Comparison of ENCODE assay signal across 9 cellular contexts in genomic region chr3:23761440-23761896, GRCh38. TPM values are rescaled to one million over a fixed set of nuclear protein-coding genes. Genes with fewer than 3 reads are reported as not detected.
A peak's percentile ranks its signal among the peaks of the same experiment; 100 is the strongest.
DNase-seq lines count a peak whose midpoint lies in the region; ATAC-seq, FAIRE-seq and TF ChIP-seq lines count a peak whose summit lies in the region.
"Had no signal": no experiment of that assay in that cellular context is flagged by ENCODE, and none has a peak within 500 bp of the region (broad histone marks: within the 10 kb centered on the region; RNA-seq: fewer than 3 reads in every experiment).

No MANE protein-coding gene starts in this region.

- no peak overlapping the region for H3K4me2 ChIP-seq in endothelial cell of umbilical vein (ENCODE audit: insufficient read depth, low read length)

- peak; percentile 49 to 74 for DNase-seq in cardiac muscle cell (ENCODE audit: low read depth in 1 of 2, low spot score in 1 of 2)
- no peak for DNase-seq in cardiac septum (ENCODE audit: low spot score)
- peak; percentile 17 for DNase-seq in NCI-H146 (lab: John Stamatoyannopoulos, UW)
- DNase-seq in endothelial cell of umbilical vein (ENCODE audit: low read depth, low spot score): peak; percentile 60
- DNase-seq in substantia nigra (lab: John Stamatoyannopoulos, UW): no peak
- no peak for DNase-seq in NCI-H187 treated with DMSO at 0.1 percent for 48 hours (lab: John Stamatoyannopoulos, UW)

- dilution Hi-C loops in endothelial cell of umbilical vein (cut with MboI; ENCODE audit: extremely low pct_ligation_motif_present, low sequenced_read_pairs): no loop called here

- H3K36me3 ChIP-seq in cardiac muscle cell (no peaks in the 10 kb centered on the region), endothelial cell of umbilical vein (ENCODE audit: control insufficient read depth in 2 of 2, extremely low read depth in 1 of 2, insufficient read depth in 2 of 2, low read length in 2 of 2) (no peaks in the 10 kb centered on the region)

- CTCF ChIA-PET in endothelial cell of umbilical vein (lab: Charles Lee): interaction anchor here (0.7 to 2.3 kb wide), 28 partner anchors 9 to 1198 kb away, joined by 3 to 12 read pairs (median 4); no protein-coding TSS in a partner anchor

- TF ChIP-seq CTCF in cardiac muscle cell (IDR thresholded peaks at IDR 0.05; ENCODE audit: low read depth, low read length): peak; percentile 54
- TF ChIP-seq CTCF in endothelial cell of umbilical vein (IDR thresholded peaks at IDR 0.05; ENCODE audit: extremely low read depth in 1 of 2, insufficient read depth in 1 of 2, low read depth in 1 of 2, low read length in 2 of 2): peak; percentile 46

- H3K27ac ChIP-seq in cardiac muscle cell: no peak overlapping the region
- no peak overlapping the region for H3K27ac ChIP-seq in endothelial cell of umbilical vein (ENCODE audit: insufficient read depth, low read depth, low read length)
- no peak overlapping the region for H3K27ac ChIP-seq in substantia nigra (ENCODE audit: low read depth, low read length, poor library complexity, severe bottlenecking)

- no peak overlapping the region for H2AFZ ChIP-seq in endothelial cell of umbilical vein (ENCODE audit: low read depth, low read length)

- peak overlapping the region; percentile 78 for H3K27ac Mint-ChIP-seq in stimulated activated memory B cell treated with anti-CD40 and anti-IgM and Interleukin-4, amounts not matched to agents 10 μg/mL and 1 μg/mL and 100 μg/mL, for 72 hours
- H3K27ac Mint-ChIP-seq: dendritic cell treated with granulocyte-macrophage colony-stimulating factor and Interleukin-4, amounts not matched to agents 40 ng/mL and 50 ng/mL, for 4 days had no signal

- peak; percentile 40 for ATAC-seq in HG02798 (IDR thresholded peaks at IDR 0.05; ENCODE audit: poor library complexity, unreplicated experiment)
- ATAC-seq in stimulated activated memory B cell treated with anti-CD40 and anti-IgM and Interleukin-4, amounts not matched to agents 10 μg/mL and 1 μg/mL and 100 μg/mL, for 72 hours: peak; percentile 31

- peaks cover 31% of the 10 kb centered on the region for H3K4me1 Mint-ChIP-seq in stimulated activated memory B cell treated with anti-CD40 and anti-IgM and Interleukin-4, amounts not matched to agents 10 μg/mL and 1 μg/mL and 100 μg/mL, for 72 hours

- no peaks in the 10 kb centered on the region for H3K9me3 Mint-ChIP-seq in stimulated activated memory B cell treated with anti-CD40 and anti-IgM and Interleukin-4, amounts not matched to agents 10 μg/mL and 1 μg/mL and 100 μg/mL, for 72 hours
- H3K9me3 Mint-ChIP-seq: dendritic cell treated with granulocyte-macrophage colony-stimulating factor and Interleukin-4, amounts not matched to agents 40 ng/mL and 50 ng/mL, for 4 days had no signal

- no peaks in the 10 kb centered on the region for H3K36me3 Mint-ChIP-seq in stimulated activated memory B cell treated with anti-CD40 and anti-IgM and Interleukin-4, amounts not matched to agents 10 μg/mL and 1 μg/mL and 100 μg/mL, for 72 hours

- no peak for TF ChIP-seq POLR2A in endothelial cell of umbilical vein (IDR thresholded peaks at IDR 0.05; ENCODE audit: low read depth, low read length)

- H4K20me1 ChIP-seq in endothelial cell of umbilical vein (replicated peaks; ENCODE audit: control insufficient read depth, extremely low read depth, insufficient read depth, low read length): no peaks in the 10 kb centered on the region

- no peaks in the 10 kb centered on the region for H3K9me3 ChIP-seq in cardiac muscle cell (ENCODE audit: low read depth)
- H3K9me3 ChIP-seq in endothelial cell of umbilical vein (replicated peaks; ENCODE audit: control insufficient read depth, insufficient read depth, low read length): no peaks in the 10 kb centered on the region

- H3K27me3 Mint-ChIP-seq in stimulated activated memory B cell treated with anti-CD40 and anti-IgM and Interleukin-4, amounts not matched to agents 10 μg/mL and 1 μg/mL and 100 μg/mL, for 72 hours: no peaks in the 10 kb centered on the region

- H3K9ac ChIP-seq in endothelial cell of umbilical vein (replicated peaks; ENCODE audit: extremely low read depth, insufficient read depth, low read length): no peak overlapping the region

- no peaks in the 10 kb centered on the region for H3K79me2 ChIP-seq in endothelial cell of umbilical vein (ENCODE audit: control insufficient read depth, insufficient read depth, low read length)

- POLR2A ChIA-PET in endothelial cell of umbilical vein (lab: Charles Lee): interaction anchor here (0.6 kb wide), 2 partner anchors 27 to 144 kb away, joined by 3 to 9 read pairs; no protein-coding TSS in a partner anchor

- no peak overlapping the region for H3K4me3 Mint-ChIP-seq in stimulated activated memory B cell treated with anti-CD40 and anti-IgM and Interleukin-4, amounts not matched to agents 10 μg/mL and 1 μg/mL and 100 μg/mL, for 72 hours
- H3K4me3 Mint-ChIP-seq: dendritic cell treated with granulocyte-macrophage colony-stimulating factor and Interleukin-4, amounts not matched to agents 40 ng/mL and 50 ng/mL, for 4 days had no signal

- peak; percentile 76 for FAIRE-seq in endothelial cell of umbilical vein (lab: Jason Lieb, UNC)

- no TSS peak for BruUV-seq in endothelial cell of umbilical vein (replicated peaks; lab: Mats Ljungman, UMichigan)

- peaks cover 27% of the 10 kb centered on the region for H3K4me1 ChIP-seq in cardiac muscle cell (ENCODE audit: low read depth)
- no peaks in the 10 kb centered on the region for H3K4me1 ChIP-seq in endothelial cell of umbilical vein (ENCODE audit: control insufficient read depth, extremely low read depth, insufficient read depth, low read length)

- no peaks in the 10 kb centered on the region for H3K9me1 ChIP-seq in endothelial cell of umbilical vein (replicated peaks; ENCODE audit: control insufficient read depth, extremely low read depth, insufficient read depth, low read length)

- H3K4me3 ChIP-seq in cardiac muscle cell: no peak overlapping the region
- no peak overlapping the region for H3K4me3 ChIP-seq in endothelial cell of umbilical vein (replicated peaks in 1 of 3; ENCODE audit: insufficient read depth in 1 of 3, low read depth in 1 of 3, low read length in 3 of 3)

- intact Hi-C loops in cardiac septum (cut with DNase I): no loop called here
- intact Hi-C loops in endothelial cell of umbilical vein (cut with micrococcal nuclease): loop anchor here (1.0 to 5.0 kb wide), 4 partner anchors 49 to 839 kb away; partner anchors contain the start of gene UBE2E2

- no peaks in the 10 kb centered on the region for H3K27me3 ChIP-seq in cardiac muscle cell
- H3K27me3 ChIP-seq in endothelial cell of umbilical vein (ENCODE audit: control insufficient read depth in 2 of 2, insufficient read depth in 2 of 2, low read length in 2 of 2): no peaks in the 10 kb centered on the region

TF ChIP-seq in endothelial cell of umbilical vein, 7 proteins besides CTCF, POLR2A, EP300 and RAD21:
- TF ChIP-seq MYC (IDR thresholded peaks at IDR 0.05; ENCODE audit: low read depth, low read length): no peak
- TF ChIP-seq EZH2 (IDR thresholded peaks at IDR 0.05; ENCODE audit: borderline replicate concordance, low read depth, low read length, severe bottlenecking): no peak
- no peak for TF ChIP-seq POLR2AphosphoS5 (IDR thresholded peaks at IDR 0.05; ENCODE audit: insufficient read depth, low read depth, low read length)
- TF ChIP-seq GATA2 (IDR thresholded peaks at IDR 0.05; ENCODE audit: insufficient read depth, insufficient read length, low read depth, low read length): no peak
- TF ChIP-seq FOS (IDR thresholded peaks at IDR 0.05; ENCODE audit: borderline replicate concordance, insufficient read depth, low read length): no peak
- TF ChIP-seq, protein P1, sequence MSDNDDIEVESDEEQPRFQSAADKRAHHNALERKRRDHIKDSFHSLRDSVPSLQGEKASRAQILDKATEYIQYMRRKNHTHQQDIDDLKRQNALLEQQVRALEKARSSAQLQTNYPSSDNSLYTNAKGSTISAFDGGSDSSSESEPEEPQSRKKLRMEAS (IDR thresholded peaks at IDR 0.05; ENCODE audit: insufficient read depth, insufficient read length): no peak
- TF ChIP-seq JUN (IDR thresholded peaks at IDR 0.05; ENCODE audit: borderline replicate concordance, insufficient read depth, insufficient read length, low read depth): no peak

RNA-seq across cellular contexts. Expression of gene UBE2E1, which starts 44.3 kb away (rescaled TPM):
- total RNA-seq in cardiac muscle cell (198 and 202 TPM in 2 replicates), cardiac septum (59.7 TPM), endothelial cell of umbilical vein (114 TPM in 2 replicates)
- polyA plus RNA-seq in cardiac muscle cell (26.8 and 33.5 TPM in 2 replicates), endothelial cell of umbilical vein (54.7 and 72.7 TPM in 2 replicates)
- polyA plus RNA-seq in endothelial cell of umbilical vein (2011; cell fraction: cytosol; rRNA removed): 85.2 and 94.6 TPM in 2 replicates
- polyA plus RNA-seq in endothelial cell of umbilical vein (2011; cell fraction: nucleus; rRNA removed): 81.5 and 97.3 TPM in 2 replicates
- polyA plus RNA-seq in endothelial cell of umbilical vein (2012): 104 and 137 TPM in 2 replicates
- polyA minus RNA-seq in endothelial cell of umbilical vein: 65.2 and 77.5 TPM in 2 replicates
- polyA minus RNA-seq in endothelial cell of umbilical vein (2011; cell fraction: cytosol; rRNA and poly(A)+ RNA removed): 18.4 TPM
- 61.3 and 72.7 TPM in 2 replicates for polyA minus RNA-seq in endothelial cell of umbilical vein (2011; cell fraction: nucleus; rRNA and poly(A)+ RNA removed)

Comparison
In these comparisons a context has a peak if more than half of its experiments do, and no peak if none do; other contexts are left out.
1. DNase-seq: peak in cardiac muscle cell (2 of 2), NCI-H146 (single experiment) and endothelial cell of umbilical vein (single experiment); none in cardiac septum (single experiment), substantia nigra (0 of 49) and NCI-H187 treated with DMSO at 0.1 percent for 48 hours (single experiment).